Comparison of ENCODE assay signal across 7 cellular contexts in the genomic region with DNA sequence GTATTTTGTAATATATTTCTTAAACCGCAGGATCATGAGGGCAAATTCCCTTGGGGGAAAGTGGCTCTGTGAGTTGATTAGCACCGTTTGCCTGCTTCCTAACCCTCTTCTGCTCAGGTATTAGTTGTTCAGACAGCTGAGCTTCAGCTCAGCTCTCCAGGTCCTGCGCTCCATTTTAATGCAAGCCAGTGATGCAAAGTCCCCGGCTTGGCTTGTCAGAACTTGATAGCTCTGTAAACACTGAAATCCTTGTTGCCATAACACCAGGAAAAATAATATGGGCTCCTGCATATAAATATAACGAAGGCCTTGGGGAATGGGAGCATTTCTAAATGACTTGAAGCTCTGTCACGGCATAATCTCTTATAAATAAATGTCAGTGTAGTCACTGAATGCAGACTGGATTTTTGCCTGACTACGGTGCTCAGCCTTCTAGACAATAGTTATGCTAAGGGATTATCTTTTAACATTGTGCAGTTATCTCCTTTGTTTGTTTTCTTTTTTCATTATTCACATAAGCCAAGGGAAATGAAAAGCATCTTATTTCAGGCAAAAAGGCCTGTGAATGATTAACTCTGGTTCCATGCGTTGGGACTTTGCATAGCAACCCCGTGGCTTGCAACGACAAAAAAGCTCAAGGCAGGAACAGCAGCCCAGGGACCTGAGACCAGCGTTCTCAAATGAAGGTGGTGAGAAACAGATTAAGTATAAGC.
DNase-seq lines count a peak whose midpoint lies in the region; ATAC-seq and TF ChIP-seq lines count a peak whose summit lies in the region.

No MANE protein-coding gene starts in this region.

- peak overlapping the region; percentile 8 for H3K4me3 ChIP-seq in left ventricle myocardium inferior
- peak overlapping the region; percentile 6 for H3K4me3 ChIP-seq in smooth muscle cell

- no peaks in the 10 kb centered on the region for H3K36me3 ChIP-seq in left ventricle myocardium inferior
- H3K36me3 ChIP-seq in smooth muscle cell (ENCODE audit: low read depth) = no peaks in the 10 kb centered on the region

- 31% methylated on average over 11 of the region's 11 CpGs for WGBS in smooth muscle cell (ENCODE audit: low lambda C conversion rate)

- H3K9me3 ChIP-seq in left ventricle myocardium inferior (replicated peaks) (no peaks in the 10 kb centered on the region), smooth muscle cell (replicated peaks; ENCODE audit: low read depth) (no peaks in the 10 kb centered on the region)

- TF ChIP-seq CTCF in left ventricle myocardium inferior (IDR thresholded peaks at IDR 0.05; ENCODE audit: borderline replicate concordance) (no peak), smooth muscle cell (IDR thresholded peaks at IDR 0.05; ENCODE audit: borderline replicate concordance, insufficient read depth, poor library complexity, severe bottlenecking) (no peak)

- peak overlapping the region; percentile 66 for H3K9ac ChIP-seq in smooth muscle cell (ENCODE audit: low read depth)

- H3F3A ChIP-seq in smooth muscle cell (ENCODE audit: low read depth) = no peaks in the 10 kb centered on the region

- peak overlapping the region; percentile 70 for H3K27ac ChIP-seq in left ventricle myocardium inferior (replicated peaks)
- peak overlapping the region; percentile 87 for H3K27ac ChIP-seq in smooth muscle cell (ENCODE audit: low read depth)

- DNase-seq in SHP77 (lab: John Stamatoyannopoulos, UW) (peak; percentile 58 to 76), left ventricle myocardium inferior (no peak), smooth muscle cell (lab: John Stamatoyannopoulos, UW; ENCODE audit: unreplicated experiment) (no peak), HK-2 (ENCODE audit: unreplicated experiment) (no peak)

- H2AFZ ChIP-seq in smooth muscle cell (ENCODE audit: low read depth) = peak overlapping the region; percentile 46

- H3K27me3 ChIP-seq in left ventricle myocardium inferior (ENCODE audit: low read depth) (no peaks in the 10 kb centered on the region), smooth muscle cell (ENCODE audit: low read depth) (no peaks in the 10 kb centered on the region)

- H3K79me2 ChIP-seq in smooth muscle cell (ENCODE audit: low read depth) = no peaks in the 10 kb centered on the region

- intact Hi-C loops in left ventricle myocardium inferior (cut with micrococcal nuclease) = loop anchor here (10.0 kb wide), 1 partner anchor 525 kb away; no protein-coding TSS in a partner anchor

- peak overlapping the region; percentile 30 for H3K4me2 ChIP-seq in smooth muscle cell

- peaks cover 33% of the 10 kb centered on the region for H3K4me1 ChIP-seq in left ventricle myocardium inferior
- H3K4me1 ChIP-seq in smooth muscle cell (ENCODE audit: low read depth) = peaks cover 20% of the 10 kb centered on the region

- no peaks in the 10 kb centered on the region for H4K20me1 ChIP-seq in smooth muscle cell (ENCODE audit: low read depth)

- ATAC-seq in GM19463 (IDR thresholded peaks at IDR 0.05; ENCODE audit: unreplicated experiment) (peak; percentile 53), HG03469 (IDR thresholded peaks at IDR 0.05; ENCODE audit: unreplicated experiment) (peak; percentile 19), GM18858 (IDR thresholded peaks at IDR 0.05; ENCODE audit: unreplicated experiment) (no peak)

Comparison
In these comparisons a context has a peak if more than half of its experiments do, and no peak if none do; other contexts are left out.
1. DNase-seq: peak in SHP77 (2 of 2); none in left ventricle myocardium inferior (single experiment), smooth muscle cell (single experiment) and HK-2 (single experiment).